Comparison of ENCODE assay signal across 1 cellular context in the genomic region with DNA sequence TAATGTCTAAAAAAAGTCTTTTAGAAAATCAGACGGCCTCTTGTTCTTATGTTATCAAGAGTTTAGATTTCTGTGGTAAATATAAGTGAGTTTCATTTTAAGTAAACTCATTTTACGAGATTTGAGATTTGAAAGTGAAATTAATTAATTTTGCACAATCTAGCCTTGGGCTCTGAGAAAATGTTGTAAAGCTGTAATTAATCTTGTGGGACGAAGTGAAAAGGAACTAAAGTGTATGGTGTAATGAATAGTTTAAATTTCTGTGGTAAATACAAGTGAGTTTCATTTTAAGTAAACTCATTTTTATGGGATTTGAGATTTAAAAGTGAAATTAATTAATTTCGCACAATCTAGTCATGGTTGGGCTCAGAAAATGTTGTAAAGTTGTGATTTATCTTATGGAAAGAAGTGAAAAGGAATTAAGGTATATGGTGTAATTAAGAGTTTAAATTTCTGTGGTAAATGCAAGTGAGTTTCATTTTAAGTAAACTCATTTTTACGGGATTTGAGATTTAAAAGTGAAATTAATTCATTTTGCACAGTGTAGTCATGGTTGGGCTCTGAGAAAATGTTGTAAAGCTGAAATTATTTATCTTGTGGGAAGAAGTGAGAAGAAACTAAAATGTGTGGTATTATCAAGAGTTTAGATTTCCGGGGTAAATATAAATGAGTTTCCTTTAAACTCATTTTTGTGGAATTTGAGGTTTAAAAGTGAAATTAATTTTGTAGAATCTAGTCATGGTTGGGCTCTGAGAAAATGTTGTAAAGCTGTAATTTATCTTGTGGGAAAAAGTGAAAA.
TF ChIP-seq lines count a peak whose summit lies in the region.

No MANE protein-coding gene starts in this region.

TF ChIP-seq in GM23338, 12 proteins besides CTCF, POLR2A, EP300 and RAD21 (continued from another document):
- TF ChIP-seq, protein P1, sequence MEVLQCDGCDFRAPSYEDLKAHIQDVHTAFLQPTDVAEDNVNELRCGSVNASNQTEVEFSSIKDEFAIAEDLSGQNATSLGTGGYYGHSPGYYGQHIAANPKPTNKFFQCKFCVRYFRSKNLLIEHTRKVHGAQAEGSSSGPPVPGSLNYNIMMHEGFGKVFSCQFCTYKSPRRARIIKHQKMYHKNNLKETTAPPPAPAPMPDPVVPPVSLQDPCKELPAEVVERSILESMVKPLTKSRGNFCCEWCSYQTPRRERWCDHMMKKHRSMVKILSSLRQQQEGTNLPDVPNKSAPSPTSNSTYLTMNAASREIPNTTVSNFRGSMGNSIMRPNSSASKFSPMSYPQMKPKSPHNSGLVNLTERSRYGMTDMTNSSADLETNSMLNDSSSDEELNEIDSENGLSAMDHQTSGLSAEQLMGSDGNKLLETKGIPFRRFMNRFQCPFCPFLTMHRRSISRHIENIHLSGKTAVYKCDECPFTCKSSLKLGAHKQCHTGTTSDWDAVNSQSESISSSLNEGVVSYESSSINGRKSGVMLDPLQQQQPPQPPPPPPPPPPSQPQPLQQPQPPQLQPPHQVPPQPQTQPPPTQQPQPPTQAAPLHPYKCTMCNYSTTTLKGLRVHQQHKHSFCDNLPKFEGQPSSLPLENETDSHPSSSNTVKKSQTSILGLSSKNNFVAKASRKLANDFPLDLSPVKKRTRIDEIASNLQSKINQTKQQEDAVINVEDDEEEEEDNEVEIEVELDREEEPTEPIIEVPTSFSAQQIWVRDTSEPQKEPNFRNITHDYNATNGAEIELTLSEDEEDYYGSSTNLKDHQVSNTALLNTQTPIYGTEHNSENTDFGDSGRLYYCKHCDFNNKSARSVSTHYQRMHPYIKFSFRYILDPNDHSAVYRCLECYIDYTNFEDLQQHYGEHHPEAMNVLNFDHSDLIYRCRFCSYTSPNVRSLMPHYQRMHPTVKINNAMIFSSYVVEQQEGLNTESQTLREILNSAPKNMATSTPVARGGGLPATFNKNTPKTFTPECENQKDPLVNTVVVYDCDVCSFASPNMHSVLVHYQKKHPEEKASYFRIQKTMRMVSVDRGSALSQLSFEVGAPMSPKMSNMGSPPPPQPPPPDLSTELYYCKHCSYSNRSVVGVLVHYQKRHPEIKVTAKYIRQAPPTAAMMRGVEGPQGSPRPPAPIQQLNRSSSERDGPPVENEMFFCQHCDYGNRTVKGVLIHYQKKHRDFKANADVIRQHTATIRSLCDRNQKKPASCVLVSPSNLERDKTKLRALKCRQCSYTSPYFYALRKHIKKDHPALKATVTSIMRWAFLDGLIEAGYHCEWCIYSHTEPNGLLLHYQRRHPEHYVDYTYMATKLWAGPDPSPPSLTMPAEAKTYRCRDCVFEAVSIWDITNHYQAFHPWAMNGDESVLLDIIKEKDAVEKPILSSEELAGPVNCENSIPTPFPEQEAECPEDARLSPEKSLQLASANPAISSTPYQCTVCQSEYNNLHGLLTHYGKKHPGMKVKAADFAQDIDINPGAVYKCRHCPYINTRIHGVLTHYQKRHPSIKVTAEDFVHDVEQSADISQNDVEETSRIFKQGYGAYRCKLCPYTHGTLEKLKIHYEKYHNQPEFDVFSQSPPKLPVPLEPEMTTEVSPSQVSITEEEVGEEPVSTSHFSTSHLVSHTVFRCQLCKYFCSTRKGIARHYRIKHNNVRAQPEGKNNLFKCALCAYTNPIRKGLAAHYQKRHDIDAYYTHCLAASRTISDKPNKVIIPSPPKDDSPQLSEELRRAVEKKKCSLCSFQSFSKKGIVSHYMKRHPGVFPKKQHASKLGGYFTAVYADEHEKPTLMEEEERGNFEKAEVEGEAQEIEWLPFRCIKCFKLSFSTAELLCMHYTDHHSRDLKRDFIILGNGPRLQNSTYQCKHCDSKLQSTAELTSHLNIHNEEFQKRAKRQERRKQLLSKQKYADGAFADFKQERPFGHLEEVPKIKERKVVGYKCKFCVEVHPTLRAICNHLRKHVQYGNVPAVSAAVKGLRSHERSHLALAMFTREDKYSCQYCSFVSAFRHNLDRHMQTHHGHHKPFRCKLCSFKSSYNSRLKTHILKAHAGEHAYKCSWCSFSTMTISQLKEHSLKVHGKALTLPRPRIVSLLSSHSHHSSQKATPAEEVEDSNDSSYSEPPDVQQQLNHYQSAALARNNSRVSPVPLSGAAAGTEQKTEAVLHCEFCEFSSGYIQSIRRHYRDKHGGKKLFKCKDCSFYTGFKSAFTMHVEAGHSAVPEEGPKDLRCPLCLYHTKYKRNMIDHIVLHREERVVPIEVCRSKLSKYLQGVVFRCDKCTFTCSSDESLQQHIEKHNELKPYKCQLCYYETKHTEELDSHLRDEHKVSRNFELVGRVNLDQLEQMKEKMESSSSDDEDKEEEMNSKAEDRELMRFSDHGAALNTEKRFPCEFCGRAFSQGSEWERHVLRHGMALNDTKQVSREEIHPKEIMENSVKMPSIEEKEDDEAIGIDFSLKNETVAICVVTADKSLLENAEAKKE (CRISPR knock-in tag; IDR thresholded peaks at IDR 0.05), result no peak
- TF ChIP-seq STAT1 (IDR thresholded peaks at IDR 0.05; ENCODE audit: unreplicated experiment), result no peak
- TF ChIP-seq EZH2phosphoT487 (IDR thresholded peaks at IDR 0.05; ENCODE audit: unreplicated experiment), result no peak
- TF ChIP-seq NANOG (IDR thresholded peaks at IDR 0.05; ENCODE audit: borderline replicate concordance), result no peak
- TF ChIP-seq, protein P2, sequence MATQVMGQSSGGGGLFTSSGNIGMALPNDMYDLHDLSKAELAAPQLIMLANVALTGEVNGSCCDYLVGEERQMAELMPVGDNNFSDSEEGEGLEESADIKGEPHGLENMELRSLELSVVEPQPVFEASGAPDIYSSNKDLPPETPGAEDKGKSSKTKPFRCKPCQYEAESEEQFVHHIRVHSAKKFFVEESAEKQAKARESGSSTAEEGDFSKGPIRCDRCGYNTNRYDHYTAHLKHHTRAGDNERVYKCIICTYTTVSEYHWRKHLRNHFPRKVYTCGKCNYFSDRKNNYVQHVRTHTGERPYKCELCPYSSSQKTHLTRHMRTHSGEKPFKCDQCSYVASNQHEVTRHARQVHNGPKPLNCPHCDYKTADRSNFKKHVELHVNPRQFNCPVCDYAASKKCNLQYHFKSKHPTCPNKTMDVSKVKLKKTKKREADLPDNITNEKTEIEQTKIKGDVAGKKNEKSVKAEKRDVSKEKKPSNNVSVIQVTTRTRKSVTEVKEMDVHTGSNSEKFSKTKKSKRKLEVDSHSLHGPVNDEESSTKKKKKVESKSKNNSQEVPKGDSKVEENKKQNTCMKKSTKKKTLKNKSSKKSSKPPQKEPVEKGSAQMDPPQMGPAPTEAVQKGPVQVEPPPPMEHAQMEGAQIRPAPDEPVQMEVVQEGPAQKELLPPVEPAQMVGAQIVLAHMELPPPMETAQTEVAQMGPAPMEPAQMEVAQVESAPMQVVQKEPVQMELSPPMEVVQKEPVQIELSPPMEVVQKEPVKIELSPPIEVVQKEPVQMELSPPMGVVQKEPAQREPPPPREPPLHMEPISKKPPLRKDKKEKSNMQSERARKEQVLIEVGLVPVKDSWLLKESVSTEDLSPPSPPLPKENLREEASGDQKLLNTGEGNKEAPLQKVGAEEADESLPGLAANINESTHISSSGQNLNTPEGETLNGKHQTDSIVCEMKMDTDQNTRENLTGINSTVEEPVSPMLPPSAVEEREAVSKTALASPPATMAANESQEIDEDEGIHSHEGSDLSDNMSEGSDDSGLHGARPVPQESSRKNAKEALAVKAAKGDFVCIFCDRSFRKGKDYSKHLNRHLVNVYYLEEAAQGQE (IDR thresholded peaks at IDR 0.05; ENCODE audit: unreplicated experiment), result no peak
- no peak for TF ChIP-seq CREB1 (CRISPR knock-in tag; IDR thresholded peaks at IDR 0.05; ENCODE audit: low read depth)
- TF ChIP-seq ZNF331 (CRISPR knock-in tag; IDR thresholded peaks at IDR 0.05; ENCODE audit: low read depth), result no peak
- no peak for TF ChIP-seq EZH2 (IDR thresholded peaks at IDR 0.05; ENCODE audit: low read depth, unreplicated experiment)
